In the genomic region with DNA sequence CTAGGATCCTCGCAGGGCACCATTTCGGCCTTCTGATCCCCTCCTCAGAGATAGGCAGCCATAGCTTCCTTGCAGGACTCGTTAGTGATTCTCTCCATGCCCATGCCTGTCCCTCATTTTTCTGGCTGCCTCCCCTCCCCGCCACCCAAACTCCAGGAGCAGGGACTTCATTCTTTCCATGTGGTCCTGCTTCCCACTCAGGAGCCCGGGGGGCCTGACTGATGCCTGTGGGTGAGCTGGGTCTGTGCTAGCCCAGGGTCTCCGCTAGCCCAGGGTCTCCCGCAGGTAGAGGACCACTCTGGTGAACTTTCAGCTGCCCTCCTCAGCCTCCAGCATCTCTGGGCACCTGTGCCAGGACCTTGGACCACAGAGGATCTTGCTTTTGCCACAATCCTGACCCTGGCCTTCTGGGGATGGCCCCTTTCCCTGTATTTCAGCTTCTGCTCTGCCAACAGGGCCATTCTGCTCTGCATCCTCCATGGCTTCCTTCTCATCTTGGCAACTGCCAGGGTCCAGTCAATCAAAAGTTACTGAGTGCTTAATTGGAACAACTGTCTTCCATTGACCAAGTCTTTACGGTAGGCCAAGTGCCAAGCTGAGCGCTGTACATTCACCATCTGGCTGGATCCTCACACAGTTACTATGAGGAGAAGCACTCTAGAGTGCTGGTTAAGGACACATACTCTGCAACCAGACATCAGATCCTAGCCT, we compare ENCODE assay signal across 20 cellular contexts.
DNase-seq lines count a peak whose midpoint lies in the region; ATAC-seq, FAIRE-seq and TF ChIP-seq lines count a peak whose summit lies in the region.
"Had no signal": no experiment of that assay in that cellular context is flagged by ENCODE, and none has a peak within 500 bp of the region (broad histone marks: within the 10 kb centered on the region; RNA-seq: fewer than 3 reads in every experiment).

No MANE protein-coding gene starts in this region.

- 61% methylated on average over 7 of the region's 9 CpGs for WGBS in A549 (ENCODE audit: missing lambda C conversion rate)
- WGBS in testis, 2 donors = 92 to 96% methylated on average over 5 to 9 of the region's 9 CpGs

- FAIRE-seq in A549 (lab: Jason Lieb, UNC) = peak; percentile 43
- FAIRE-seq in GM12891 (lab: Jason Lieb, UNC) = no peak
- FAIRE-seq: GM19239 had no signal

- POLR2A ChIA-PET in A549 (lab: Yijun Ruan, JAX) (no interaction called here), GM10248 (lab: Yijun Ruan, JAX) (no interaction called here), WTC11 (lab: Charles Lee) (interaction anchor here (0.6 kb wide), 1 partner anchor 92 kb away, joined by 3 read pairs; no protein-coding TSS in a partner anchor)

- no peak overlapping the region for H3K27ac ChIP-seq in A549
- no peak overlapping the region for H3K27ac ChIP-seq in testis
- H3K27ac ChIP-seq: BLaER1 treated with 17β-estradiol and CSF1 and Interleukin-3, amounts not matched to agents 10 nM and 100 nM; GM23248; HL-60 had no signal

- H3K9me3 Mint-ChIP-seq in WTC11 = no peaks in the 10 kb centered on the region
- H3K9me3 Mint-ChIP-seq: HFFc6 had no signal

- H3K4me1 ChIP-seq in A549 (no peaks in the 10 kb centered on the region), testis (no peaks in the 10 kb centered on the region)

- intact Hi-C loops in testis (cut with DNase I; ENCODE audit: low total_unique reads) = no loop called here

- no peaks in the 10 kb centered on the region for H3K36me3 Mint-ChIP-seq in WTC11
- H3K36me3 Mint-ChIP-seq: CD8-positive, alpha-beta T cell had no signal

- DNase-seq in A549 (ENCODE audit: low read depth in 1 of 2, low spot score in 1 of 2) (no peak), GM10248 (ENCODE audit: extremely low spot score) (peak; percentile 3), NCI-H446 (lab: John Stamatoyannopoulos, UW) (peak; percentile 8 to 58), mesenteric fat pad (ENCODE audit: low spot score) (peak; percentile 55), testis (no peak), GM12891 (ENCODE audit: insufficient read length, low spot score) (no peak), WTC11 (ENCODE audit: low spot score) (no peak)
- DNase-seq: 8988T; Calu3; CD8-positive, alpha-beta T cell; DMS79; GDM1; GM23248; HCEC 1CT; HFFc6 had no signal

- CTCF ChIA-PET in A549 (lab: Yijun Ruan, JAX) (interaction anchor here (1.7 kb wide), 1 partner anchor 153 kb away, joined by 3 read pairs; no protein-coding TSS in a partner anchor), GM10248 (lab: Yijun Ruan, JAX) (no interaction called here), WTC11 (lab: Charles Lee) (interaction anchor here (1.3 to 2.8 kb wide), 3 partner anchors 9 to 153 kb away, joined by 3 to 7 read pairs (median 3); no protein-coding TSS in a partner anchor)

- no peak for TF ChIP-seq EP300 in A549 (IDR thresholded peaks at IDR 0.05)

- H3K36me3 ChIP-seq in testis (ENCODE audit: low read depth, missing control alignments) = no peaks in the 10 kb centered on the region
- H3K36me3 ChIP-seq: BLaER1 treated with 17β-estradiol and CSF1 and Interleukin-3, amounts not matched to agents 10 nM and 100 nM had no signal

- H3K4me3 ChIP-seq in A549 = no peak overlapping the region
- no peak overlapping the region for H3K4me3 ChIP-seq in testis
- H3K4me3 ChIP-seq: BLaER1 treated with 17β-estradiol and CSF1 and Interleukin-3, amounts not matched to agents 10 nM and 100 nM; GM23248 had no signal

- no peaks in the 10 kb centered on the region for H3K27me3 ChIP-seq in testis

- TF ChIP-seq CTCF in A549 (IDR thresholded peaks at IDR 0.05) (no peak), GM10248 (IDR thresholded peaks at IDR 0.05; ENCODE audit: control extremely low read depth, extremely low read depth, low read depth, missing control alignments) (no peak), testis (IDR thresholded peaks at IDR 0.05) (no peak), WTC11 (IDR thresholded peaks at IDR 0.05) (no peak)

- TF ChIP-seq POLR2A in A549 (IDR thresholded peaks at IDR 0.05; ENCODE audit: low read length) = no peak
- no peak for TF ChIP-seq POLR2A in testis (IDR thresholded peaks at IDR 0.05)
- TF ChIP-seq POLR2A in GM12891 (IDR thresholded peaks at IDR 0.05; ENCODE audit: low read depth, low read length) = no peak

- no peak overlapping the region for H3K27ac Mint-ChIP-seq in WTC11
- H3K27ac Mint-ChIP-seq: B cell; CD8-positive, alpha-beta T cell; HFFc6 had no signal

- peaks cover 3% of the 10 kb centered on the region for H3K27me3 Mint-ChIP-seq in WTC11 (ENCODE audit: low read depth)
- H3K27me3 Mint-ChIP-seq: B cell had no signal

- no peaks in the 10 kb centered on the region for H3K9me3 ChIP-seq in A549
- no peaks in the 10 kb centered on the region for H3K9me3 ChIP-seq in testis

- H3K4me2 ChIP-seq in A549 = no peak overlapping the region
- H3K4me2 ChIP-seq: BLaER1 treated with 17β-estradiol and CSF1 and Interleukin-3, amounts not matched to agents 10 nM and 100 nM had no signal

- peaks cover 10% of the 10 kb centered on the region for H3K4me1 Mint-ChIP-seq in WTC11
- H3K4me1 Mint-ChIP-seq: B cell had no signal

- no peak overlapping the region for H3K4me3 Mint-ChIP-seq in WTC11
- H3K4me3 Mint-ChIP-seq: B cell; CD8-positive, alpha-beta T cell; HFFc6 had no signal

- ATAC-seq in A549 (no peak), GM21723 (IDR thresholded peaks at IDR 0.05; ENCODE audit: unreplicated experiment) (no peak), WTC11 (no peak)
- ATAC-seq: CD8-positive, alpha-beta T cell had no signal

- no peak for TF ChIP-seq RAD21 in A549 (conservative IDR thresholded peaks at IDR 0.05 in 1 of 2, IDR thresholded peaks at IDR 0.05 in 1 of 2)

TF ChIP-seq in A549, 52 proteins besides CTCF, POLR2A, EP300 and RAD21:
- TF ChIP-seq FOSB (CRISPR knock-in tag; IDR thresholded peaks at IDR 0.05) (no peak), FOSL2 (IDR thresholded peaks at IDR 0.05) (no peak), FOSL2 (CRISPR knock-in tag; IDR thresholded peaks at IDR 0.05) (no peak), ZC3H11A (IDR thresholded peaks at IDR 0.05) (no peak)
TF ChIP-seq in A549: peak in this region for 0.

TF ChIP-seq in GM12891, 5 proteins besides CTCF, POLR2A, EP300 and RAD21:
- no peak for TF ChIP-seq PAX5 (IDR thresholded peaks at IDR 0.05; ENCODE audit: insufficient read depth, low read length, severe bottlenecking)
- TF ChIP-seq SPI1 (IDR thresholded peaks at IDR 0.05; ENCODE audit: low read depth, low read length) = no peak
- TF ChIP-seq POLR2AphosphoS5 (IDR thresholded peaks at IDR 0.05; ENCODE audit: low read depth, low read length) = no peak

TF ChIP-seq in WTC11, 78 proteins besides CTCF, POLR2A, EP300 and RAD21:
- TF ChIP-seq ZNF532 (CRISPR knock-in tag; IDR thresholded peaks at IDR 0.05; ENCODE audit: borderline replicate concordance) (no peak), FOXJ3 (CRISPR knock-in tag; IDR thresholded peaks at IDR 0.05; ENCODE audit: borderline replicate concordance) (no peak), SMAD4 (CRISPR knock-in tag; IDR thresholded peaks at IDR 0.05) (no peak), PREB (CRISPR knock-in tag; IDR thresholded peaks at IDR 0.05; ENCODE audit: borderline replicate concordance) (no peak), ZNF671 (CRISPR knock-in tag; IDR thresholded peaks at IDR 0.05) (no peak)
TF ChIP-seq in WTC11: peak in this region for 0.

Comparison
In these comparisons a context has a peak if more than half of its experiments do, and no peak if none do; other contexts are left out.
1. DNase-seq: peak in GM10248 (single experiment), NCI-H446 (2 of 2) and mesenteric fat pad (single experiment); none in A549 (0 of 2), testis (single experiment), GM12891 (single experiment) and WTC11 (single experiment).